18 cellular contexts compared by ENCODE assay signal in genomic region chr2:63874204-63875134, GRCh38. TPM values are rescaled to one million over a fixed set of nuclear protein-coding genes. Genes with fewer than 3 reads are reported as not detected.
A peak's percentile ranks its signal among the peaks of the same experiment; 100 is the strongest.
DNase-seq lines count a peak whose midpoint lies in the region; ATAC-seq and TF ChIP-seq lines count a peak whose summit lies in the region.
"Had no signal": no experiment of that assay in that cellular context is flagged by ENCODE, and none has a peak within 500 bp of the region (broad histone marks: within the 10 kb centered on the region; RNA-seq: fewer than 3 reads in every experiment).

No MANE protein-coding gene starts in this region.

- H3K4me1 Mint-ChIP-seq in MCF 10A (ENCODE audit: insufficient read depth, unreplicated experiment) (peaks cover 52% of the 10 kb centered on the region), nephron progenitor cell (peaks cover 12% of the 10 kb centered on the region)
- peaks cover 25% of the 10 kb centered on the region for H3K4me1 Mint-ChIP-seq in activated CD4-positive, alpha-beta memory T cell treated with anti-CD3 and anti-CD28 coated beads for 36 hours (ENCODE audit: low read depth)

- H3K36me3 ChIP-seq in BLaER1 = peaks cover 63% of the 10 kb centered on the region
- H3K36me3 ChIP-seq in GM23248 (ENCODE audit: low read depth) = peaks cover 16% of the 10 kb centered on the region; the same call in 1 of the 2 replicates

- H3K9ac ChIP-seq in BLaER1 = no peak overlapping the region
- no peak overlapping the region for H3K9ac ChIP-seq in GM23248

- H3K4me3 ChIP-seq in BLaER1 = no peak overlapping the region
- H3K4me3 ChIP-seq in GM23248 = no peak overlapping the region
- H3K4me3 ChIP-seq: hepatocyte, stomach had no signal

- peaks cover 33% of the 10 kb centered on the region for H3K4me1 ChIP-seq in BLaER1
- H3K4me1 ChIP-seq in GM23248 (ENCODE audit: insufficient read depth) = peaks cover 42% of the 10 kb centered on the region

- H3K27me3 Mint-ChIP-seq in MCF 10A (ENCODE audit: insufficient read depth, unreplicated experiment) (no peaks in the 10 kb centered on the region), nephron progenitor cell (ENCODE audit: low read depth, poor library complexity) (no peaks in the 10 kb centered on the region)
- H3K27me3 Mint-ChIP-seq in activated CD4-positive, alpha-beta memory T cell treated with anti-CD3 and anti-CD28 coated beads for 36 hours = no peaks in the 10 kb centered on the region
- H3K27me3 Mint-ChIP-seq: activated naive CD4-positive, alpha-beta T cell treated with anti-CD3 and anti-CD28 coated beads, Interleukin-2, amount 10 ng/mL, durations not matched to agents 7 days and 5 days had no signal

- TF ChIP-seq CTCF in MCF 10A (IDR thresholded peaks at IDR 0.05; ENCODE audit: unreplicated experiment) = no peak
- no peak for TF ChIP-seq CTCF in nephron progenitor cell (IDR thresholded peaks at IDR 0.05)

- BruUV-seq in MCF 10A (replicated peaks; lab: Mats Ljungman, UMichigan) = no TSS peak

- DNase-seq in GM23248 = peak; percentile 13
- DNase-seq in MCF 10A (ENCODE audit: unreplicated experiment) = no peak
- no peak for DNase-seq in nephron progenitor cell
- no peak for DNase-seq in activated CD4-positive, alpha-beta memory T cell treated with anti-CD3 and anti-CD28 coated beads for 36 hours
- DNase-seq in GOT3 (lab: John Stamatoyannopoulos, UW) = no peak
- DNase-seq: activated CD4-positive, alpha-beta T cell treated with anti-CD3 and anti-CD28 coated beads, Interleukin-2, amount 50 U/mL, for 1 hour; activated naive CD4-positive, alpha-beta T cell treated with anti-CD3 and anti-CD28 coated beads, Interleukin-2, amount 10 ng/mL, durations not matched to agents 7 days and 5 days; activated T-cell treated with anti-CD3 and anti-CD28 coated beads for 4 hours; central memory CD4-positive, alpha-beta T cell; effector CD4-positive, alpha-beta T cell; Kasumi-1; kidney; NCI-H1417 treated with DMSO at 0.1 percent for 48 hours; NCI-H69; stomach had no signal

- ATAC-seq in GM19455 (IDR thresholded peaks at IDR 0.05; ENCODE audit: unreplicated experiment) = no peak

- POLR2A ChIA-PET in MCF 10A (lab: Yijun Ruan, JAX) = interaction anchor here (0.7 to 18.6 kb wide), 12 partner anchors 8 to 284 kb away, joined by 3 to 248 read pairs (median 8); partner anchors contain the start of gene UGP2
- POLR2A ChIA-PET in activated CD4-positive, alpha-beta memory T cell treated with anti-CD3 and anti-CD28 coated beads for 36 hours (lab: Charles Lee) = interaction anchor here (0.6 kb wide), 1 partner anchor 190 kb away, joined by 3 read pairs; no protein-coding TSS in a partner anchor

- peak overlapping the region; percentile 98 for H3K27ac Mint-ChIP-seq in MCF 10A (ENCODE audit: low read depth, unreplicated experiment)
- peak overlapping the region; percentile 37 for H3K27ac Mint-ChIP-seq in nephron progenitor cell
- no peak overlapping the region for H3K27ac Mint-ChIP-seq in activated CD4-positive, alpha-beta memory T cell treated with anti-CD3 and anti-CD28 coated beads for 36 hours
- H3K27ac Mint-ChIP-seq: activated naive CD4-positive, alpha-beta T cell treated with anti-CD3 and anti-CD28 coated beads, Interleukin-2, amount 10 ng/mL, durations not matched to agents 7 days and 5 days had no signal

- peaks cover 67% of the 10 kb centered on the region for H3F3A ChIP-seq in GM23248 (ENCODE audit: insufficient read depth)

- no peak overlapping the region for H2AFZ ChIP-seq in GM23248
- H2AFZ ChIP-seq: hepatocyte had no signal

- H3K9me3 Mint-ChIP-seq in MCF 10A (ENCODE audit: unreplicated experiment) = peaks cover 16% of the 10 kb centered on the region
- peaks cover 21% of the 10 kb centered on the region for H3K9me3 Mint-ChIP-seq in nephron progenitor cell
- H3K9me3 Mint-ChIP-seq in activated CD4-positive, alpha-beta memory T cell treated with anti-CD3 and anti-CD28 coated beads for 36 hours = no peaks in the 10 kb centered on the region

- in situ Hi-C loops in GM23248 (cut with MboI) = no loop called here

- H3K9me3 ChIP-seq in BLaER1 = peaks cover 42% of the 10 kb centered on the region
- H3K9me3 ChIP-seq in GM23248 (ENCODE audit: low read depth) = no peaks in the 10 kb centered on the region
- H3K9me3 ChIP-seq: stomach had no signal

- H3K4me2 ChIP-seq in BLaER1 (peak overlapping the region; percentile 74; the same call in 1 of the 2 replicates), GM23248 (ENCODE audit: unreplicated experiment) (peak overlapping the region; percentile 72)
- H3K4me2 ChIP-seq: hepatocyte had no signal

- CTCF ChIA-PET in MCF 10A (lab: Yijun Ruan, JAX) = interaction anchor here (0.6 to 4.6 kb wide), 6 partner anchors 8 to 187 kb away, joined by 3 to 16 read pairs (median 5); no protein-coding TSS in a partner anchor
- CTCF ChIA-PET in activated CD4-positive, alpha-beta memory T cell treated with anti-CD3 and anti-CD28 coated beads for 36 hours (lab: Charles Lee) = interaction anchor here (0.9 to 3.4 kb wide), 3 partner anchors 10 to 24 kb away, joined by 3 to 12 read pairs (median 3); no protein-coding TSS in a partner anchor

- no peaks in the 10 kb centered on the region for H3K9me2 ChIP-seq in GM23248 (ENCODE audit: insufficient read depth)

- H3K27me3 ChIP-seq in BLaER1 = no peaks in the 10 kb centered on the region
- H3K27me3 ChIP-seq in GM23248 (replicated peaks; ENCODE audit: insufficient read depth) = no peaks in the 10 kb centered on the region
- H3K27me3 ChIP-seq: hepatocyte, stomach had no signal

- WGBS in GM23248 (ENCODE audit: low coverage in 1 of 2, low lambda C conversion rate in 2 of 2, missing lambda C conversion rate in 2 of 2), 2 experiments = 85 to 89% methylated on average over 5 of the region's 5 CpGs

- H3K79me2 ChIP-seq in GM23248 (ENCODE audit: insufficient read depth) = peaks cover 84% of the 10 kb centered on the region

- H3K36me3 Mint-ChIP-seq in MCF 10A (ENCODE audit: insufficient read depth, unreplicated experiment) (peaks cover 54% of the 10 kb centered on the region), nephron progenitor cell (ENCODE audit: low read depth) (peaks cover 70% of the 10 kb centered on the region)
- peaks cover 24% of the 10 kb centered on the region for H3K36me3 Mint-ChIP-seq in activated CD4-positive, alpha-beta memory T cell treated with anti-CD3 and anti-CD28 coated beads for 36 hours

- H3K4me3 Mint-ChIP-seq in MCF 10A (ENCODE audit: unreplicated experiment) = no peak overlapping the region
- H3K4me3 Mint-ChIP-seq in nephron progenitor cell = no peak overlapping the region
- no peak overlapping the region for H3K4me3 Mint-ChIP-seq in activated CD4-positive, alpha-beta memory T cell treated with anti-CD3 and anti-CD28 coated beads for 36 hours
- H3K4me3 Mint-ChIP-seq: activated naive CD4-positive, alpha-beta T cell treated with anti-CD3 and anti-CD28 coated beads, Interleukin-2, amount 10 ng/mL, durations not matched to agents 7 days and 5 days had no signal

- intact Hi-C loops in MCF 10A (cut with micrococcal nuclease) = no loop called here
- intact Hi-C loops in activated CD4-positive, alpha-beta memory T cell treated with anti-CD3 and anti-CD28 coated beads for 36 hours (cut with micrococcal nuclease) = no loop called here

- H4K20me1 ChIP-seq in BLaER1 = no peaks in the 10 kb centered on the region; the same call in 1 of the 2 replicates
- H4K20me1 ChIP-seq in GM23248 (ENCODE audit: insufficient read depth) = no peaks in the 10 kb centered on the region

- H3K27ac ChIP-seq in BLaER1 = no peak overlapping the region
- peak overlapping the region; percentile 82 for H3K27ac ChIP-seq in GM23248
- H3K27ac ChIP-seq: hepatocyte had no signal

RNA-seq across cellular contexts. Expression of gene UGP2, which starts 32.8 kb away (rescaled TPM):
- total RNA-seq in GM23248 (2014; rRNA removed; shearing (Covaris generic)) = 151 and 168 TPM in 2 replicates
- polyA plus RNA-seq in GM23248 (2016; fragmentation: Nextera tagmentation; extraction: Ambion mirVana) = 180 TPM in 2 replicates
- total RNA-seq in MCF 10A (2022) = 77.3 and 78.4 TPM in 2 replicates
- total RNA-seq in activated CD4-positive, alpha-beta memory T cell treated with anti-CD3 and anti-CD28 coated beads for 36 hours = 100 to 1,000 TPM; 113 to 119 TPM
